21 cellular contexts compared by ENCODE assay signal in the genomic region with DNA sequence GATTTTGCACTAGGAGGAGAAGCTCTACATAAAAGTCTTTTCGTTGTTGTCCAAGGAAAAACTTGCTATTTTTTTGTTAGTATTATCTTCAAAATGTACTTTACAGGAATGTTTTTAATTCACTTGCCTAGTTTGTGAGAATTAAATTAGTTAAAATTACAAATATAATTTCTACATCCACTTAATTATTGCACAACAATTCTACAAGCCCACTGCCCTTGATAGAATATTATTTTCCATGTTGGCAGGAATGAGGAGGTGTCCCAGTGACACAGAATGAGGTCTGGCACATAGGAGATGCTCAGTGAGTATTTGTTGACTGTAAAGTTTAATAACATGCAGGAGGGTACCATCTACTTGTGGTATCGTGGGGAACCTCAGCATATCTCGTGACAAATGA.
DNase-seq lines count a peak whose midpoint lies in the region; ATAC-seq, FAIRE-seq and TF ChIP-seq lines count a peak whose summit lies in the region.
"Had no signal": no experiment of that assay in that cellular context is flagged by ENCODE, and none has a peak within 500 bp of the region (broad histone marks: within the 10 kb centered on the region; RNA-seq: fewer than 3 reads in every experiment).

No MANE protein-coding gene starts in this region.

- no peaks in the 10 kb centered on the region for H4K20me1 ChIP-seq in HepG2 (ENCODE audit: insufficient read depth, low read length)
- no peaks in the 10 kb centered on the region for H4K20me1 ChIP-seq in MM.1S (ENCODE audit: insufficient read depth, low read length)
- H4K20me1 ChIP-seq: BLaER1 had no signal

- H3K4me3 ChIP-seq in HepG2 (replicated peaks in 1 of 3; ENCODE audit: insufficient read depth in 1 of 3, low read depth in 2 of 3, low read length in 3 of 3) (no peak overlapping the region), right lobe of liver (no peak overlapping the region), MM.1S (ENCODE audit: low read length) (no peak overlapping the region)
- H3K4me3 ChIP-seq: BLaER1 had no signal

- intact Hi-C loops in HepG2 (cut with micrococcal nuclease; ENCODE audit: unreplicated experiment) (no loop called here), right lobe of liver (cut with DNase I) (no loop called here)

- CTCF ChIA-PET in HepG2 (lab: Yijun Ruan, JAX; ENCODE audit: low intra/inter-chr PET ratio, low total read pairs): no interaction called here

- no peak overlapping the region for H3K9ac ChIP-seq in HepG2 (ENCODE audit: insufficient read depth, low read depth, low read length)
- H3K9ac ChIP-seq in MM.1S (ENCODE audit: low read length): no peak overlapping the region
- H3K9ac ChIP-seq: BLaER1 had no signal

- ATAC-seq in HepG2 (no peak), right lobe of liver (no peak), HG02938 (IDR thresholded peaks at IDR 0.05; ENCODE audit: unreplicated experiment) (no peak)

- POLR2A ChIA-PET in HepG2 (lab: Yijun Ruan, JAX): no interaction called here

- TF ChIP-seq CTCF in HepG2 (CRISPR knock-in tag; IDR thresholded peaks at IDR 0.05) (no peak), right lobe of liver (IDR thresholded peaks at IDR 0.05) (no peak), MM.1S (IDR thresholded peaks at IDR 0.05; ENCODE audit: low read length) (no peak)

- 0% methylated on average over 3 of the region's 3 CpGs for WGBS in HepG2 (ENCODE audit: low lambda C conversion rate)
- 66% methylated on average over 3 of the region's 3 CpGs for whole genome bisulfite sequencing in right lobe of liver (ENCODE audit: insufficient coverage, low coverage, low lambda C conversion rate, missing lambda C conversion rate)

- no peak for TF ChIP-seq EP300 in HepG2 (IDR thresholded peaks at IDR 0.05; ENCODE audit: low read depth in 2 of 2, low read length in 2 of 2)
- no peak for TF ChIP-seq EP300 in HepG2 (CRISPR knock-in tag; IDR thresholded peaks at IDR 0.05; ENCODE audit: borderline replicate concordance)

- no peaks in the 10 kb centered on the region for H3K9me2 ChIP-seq in MM.1S (replicated peaks; ENCODE audit: insufficient read depth, low read length)

- H3K27ac ChIP-seq in HepG2 (ENCODE audit: extremely low read length, insufficient read depth, low read length) (no peak overlapping the region), right lobe of liver (no peak overlapping the region), MM.1S (ENCODE audit: low read length) (no peak overlapping the region)
- H3K27ac ChIP-seq: 22Rv1, BLaER1 had no signal

- in situ Hi-C loops in HepG2 (cut with HindIII; ENCODE audit: extremely low pct_ligation_motif_present, low pct_unique_long_range_greater_than_20kb): no loop called here

- H2AFZ ChIP-seq in HepG2 (ENCODE audit: low read length): no peak overlapping the region
- no peak overlapping the region for H2AFZ ChIP-seq in MM.1S (ENCODE audit: low read length)

- H3K4me1 ChIP-seq in HepG2 (ENCODE audit: insufficient read depth, low read length) (no peaks in the 10 kb centered on the region), right lobe of liver (no peaks in the 10 kb centered on the region), MM.1S (ENCODE audit: low read length) (no peaks in the 10 kb centered on the region)
- H3K4me1 ChIP-seq: BE2C, BLaER1, Caco-2 had no signal

- no peak for DNase-seq in HepG2 (ENCODE audit: low spot score)
- no peak for DNase-seq in right lobe of liver
- peak; percentile 11 for DNase-seq in dedifferentiated amniotic fluid mesenchymal stem cell (ENCODE audit: extremely low spot score)
- DNase-seq in MM.1S: no peak
- DNase-seq: ACHN; BE2C; C1 segment of cervical spinal cord; Caco-2; Calu3; CD4-positive, alpha-beta memory T cell; CD4-positive, CD25-positive, alpha-beta regulatory T cell; DMS79 treated with DMSO at 0.1 percent for 48 hours; GF-D8 had no signal

- H3K9me3 ChIP-seq in HepG2 (ENCODE audit: low read length): no peaks in the 10 kb centered on the region
- no peaks in the 10 kb centered on the region for H3K9me3 ChIP-seq in right lobe of liver
- no peaks in the 10 kb centered on the region for H3K9me3 ChIP-seq in MM.1S (replicated peaks; ENCODE audit: insufficient read depth, low read length)
- H3K9me3 ChIP-seq: BE2C, BLaER1, Caco-2 had no signal

- TF ChIP-seq RAD21 in HepG2 (CRISPR knock-in tag; IDR thresholded peaks at IDR 0.05): no peak

- TF ChIP-seq POLR2A in HepG2 (IDR thresholded peaks at IDR 0.05; ENCODE audit: insufficient read depth in 1 of 2, low read depth in 2 of 2, low read length in 2 of 2) (no peak), right lobe of liver (IDR thresholded peaks at IDR 0.05) (no peak)

- H3K36me3 ChIP-seq in HepG2 (replicated peaks in 1 of 2; ENCODE audit: control insufficient read depth in 1 of 2, insufficient read depth in 2 of 2, low read length in 2 of 2) (no peaks in the 10 kb centered on the region), right lobe of liver (no peaks in the 10 kb centered on the region), MM.1S (replicated peaks; ENCODE audit: insufficient read depth, low read length) (no peaks in the 10 kb centered on the region)
- H3K36me3 ChIP-seq: BE2C, BLaER1 had no signal

- no TSS peak for BruUV-seq in HepG2 (replicated peaks; lab: Mats Ljungman, UMichigan)

- no peaks in the 10 kb centered on the region for H3K79me2 ChIP-seq in HepG2 (ENCODE audit: insufficient read depth, low read length)
- H3K79me2 ChIP-seq in MM.1S (ENCODE audit: low read length): no peaks in the 10 kb centered on the region

- no peaks in the 10 kb centered on the region for H3F3A ChIP-seq in MM.1S (ENCODE audit: insufficient read depth, low read length)

- FAIRE-seq in HepG2 (lab: Jason Lieb, UNC): no peak
- FAIRE-seq: A204.1, D721Med, G401.6, GM12891, GM19239 had no signal

- no peak overlapping the region for H3K4me2 ChIP-seq in HepG2 (ENCODE audit: low read depth, low read length)
- no peak overlapping the region for H3K4me2 ChIP-seq in MM.1S (ENCODE audit: low read depth, low read length)
- H3K4me2 ChIP-seq: BLaER1 had no signal

- H3K27me3 ChIP-seq in HepG2 (ENCODE audit: control insufficient read depth in 1 of 2, insufficient read depth in 2 of 2, low read length in 2 of 2) (no peaks in the 10 kb centered on the region), right lobe of liver (no peaks in the 10 kb centered on the region), MM.1S (replicated peaks; ENCODE audit: insufficient read depth, low read length) (no peaks in the 10 kb centered on the region)
- H3K27me3 ChIP-seq: BE2C, BLaER1 had no signal

TF ChIP-seq in HepG2, 621 proteins besides CTCF, POLR2A, EP300 and RAD21:
- TF ChIP-seq CEBPB (IDR thresholded peaks at IDR 0.05; ENCODE audit: borderline replicate concordance, low read depth, low read length) (peak; percentile 55; the same call in 1 of the 2 replicates), BCL6 (CRISPR knock-in tag; IDR thresholded peaks at IDR 0.05) (no peak)
